12 cellular contexts compared by ENCODE assay signal in genomic region chr17:60604686-60605334, GRCh38. TPM values are rescaled to one million over a fixed set of nuclear protein-coding genes. Genes with fewer than 3 reads are reported as not detected.
A peak's percentile ranks its signal among the peaks of the same experiment; 100 is the strongest.
DNase-seq lines count a peak whose midpoint lies in the region; ATAC-seq and TF ChIP-seq lines count a peak whose summit lies in the region.
"Had no signal": no experiment of that assay in that cellular context is flagged by ENCODE, and none has a peak within 500 bp of the region (broad histone marks: within the 10 kb centered on the region; RNA-seq: fewer than 3 reads in every experiment).

No MANE protein-coding gene starts in this region.

- intact Hi-C loops in HCT116 (cut with micrococcal nuclease): loop anchor here (10.0 kb wide), 1 partner anchor 460 kb away; the partner anchor contains the start of gene CA4

- peaks cover 93% of the 10 kb centered on the region for H3K79me2 ChIP-seq in HCT116 (ENCODE audit: insufficient read depth, low read length)

- no peaks in the 10 kb centered on the region for H3K9me2 ChIP-seq in HCT116 (ENCODE audit: insufficient read depth)

- H3K36me3 Mint-ChIP-seq in activated naive CD4-positive, alpha-beta T cell treated with anti-CD3 and anti-CD28 coated beads, Interleukin-2, amount 50 U/mL, for 72 hours: peaks cover 6 to 21% of the 10 kb centered on the region in 2 donors

- POLR2A ChIA-PET in HCT116 (lab: Charles Lee): no interaction called here

- no peaks in the 10 kb centered on the region for H3K27me3 ChIP-seq in HCT116 (ENCODE audit: insufficient read depth, low read length)
- no peaks in the 10 kb centered on the region for H3K27me3 ChIP-seq in RWPE2 (ENCODE audit: insufficient read depth, poor library complexity, severe bottlenecking)
- H3K27me3 ChIP-seq in stomach smooth muscle (ENCODE audit: control insufficient read depth in 1 of 2, insufficient read depth in 2 of 2, low read length in 2 of 2): no peaks in the 10 kb centered on the region

- RAD21 ChIA-PET in HCT116 (lab: Charles Lee; ENCODE audit: low non-redundant PET in 1 of 2, low total read pairs in 2 of 2, uncharacterized antibody in 2 of 2, unreplicated experiment in 2 of 2): no interaction called here

- H3K4me3 ChIP-seq in HCT116 (replicated peaks in 1 of 2; ENCODE audit: low read depth in 1 of 2, low read length in 2 of 2) (no peak overlapping the region), RWPE2 (ENCODE audit: severe bottlenecking) (no peak overlapping the region), fibroblast of mammary gland (ENCODE audit: control insufficient read depth, low read depth, low read length) (no peak overlapping the region), stomach smooth muscle (ENCODE audit: low read length in 2 of 2) (no peak overlapping the region)

- no peak overlapping the region for H3K27ac Mint-ChIP-seq in activated naive CD4-positive, alpha-beta T cell treated with anti-CD3 and anti-CD28 coated beads, Interleukin-2, amount 50 U/mL, for 72 hours
- H3K27ac Mint-ChIP-seq: activated CD8-positive, alpha-beta T cell treated with anti-CD3 and anti-CD28 coated beads for 36 hours; stimulated activated naive CD8-positive, alpha-beta T cell treated with anti-CD3 and anti-CD28 coated beads, Interleukin-15, Interleukin-2, amounts not matched to agents 100 ng/mL and 50 ng/mL, for 24 hours had no signal

- H3K4me1 ChIP-seq in HCT116 (ENCODE audit: control insufficient read depth in 1 of 2, insufficient read depth in 2 of 2, low read length in 2 of 2) (peaks cover 18 to 41% of the 10 kb centered on the region in 2 experiments), RWPE2 (ENCODE audit: insufficient read depth, poor library complexity, severe bottlenecking) (peaks cover 7% of the 10 kb centered on the region), stomach smooth muscle (ENCODE audit: control insufficient read depth, insufficient read depth, low read length) (peaks cover 4% of the 10 kb centered on the region)

- no peaks in the 10 kb centered on the region for H3K9me3 ChIP-seq in HCT116 (ENCODE audit: control insufficient read depth in 1 of 2, insufficient read depth in 1 of 2, low read depth in 1 of 2, low read length in 2 of 2)
- H3K9me3 ChIP-seq in RWPE2 (ENCODE audit: severe bottlenecking): no peaks in the 10 kb centered on the region
- no peaks in the 10 kb centered on the region for H3K9me3 ChIP-seq in stomach smooth muscle (ENCODE audit: control insufficient read depth in 2 of 2, low read length in 2 of 2)

- no TSS peak for BruUV-seq in HCT116 (replicated peaks; lab: Mats Ljungman, UMichigan)

- no peaks in the 10 kb centered on the region for H3K36me3 ChIP-seq in HCT116 (ENCODE audit: control insufficient read depth in 1 of 2, insufficient read depth in 2 of 2, low read length in 2 of 2)
- peaks cover 4% of the 10 kb centered on the region; the same call in 1 of the 2 replicates for H3K36me3 ChIP-seq in RWPE2 (ENCODE audit: low read depth)
- H3K36me3 ChIP-seq in stomach smooth muscle (ENCODE audit: control insufficient read depth in 2 of 2, insufficient read depth in 2 of 2, low read length in 2 of 2): no peaks in the 10 kb centered on the region

- no peak; the same call in 1 of the 2 replicates for ATAC-seq in HCT116
- ATAC-seq in RWPE2 (ENCODE audit: low read depth): 0 out of 3 replicates have a peak, but pooled peaks have one; percentile 19
- no peak for ATAC-seq in activated naive CD4-positive, alpha-beta T cell treated with anti-CD3 and anti-CD28 coated beads, Interleukin-2, amount 50 U/mL, for 72 hours
- no peak for ATAC-seq in GM21423 (IDR thresholded peaks at IDR 0.05; ENCODE audit: unreplicated experiment)
- ATAC-seq: activated CD8-positive, alpha-beta T cell treated with anti-CD3 and anti-CD28 coated beads for 36 hours had no signal

- H2AFZ ChIP-seq in HCT116 (ENCODE audit: low read depth, low read length, poor library complexity, severe bottlenecking): no peak overlapping the region

- H3K27ac ChIP-seq in HCT116 (ENCODE audit: low read depth, low read length) (peak overlapping the region; percentile 6; the same call in 1 of the 2 replicates), RWPE2 (ENCODE audit: poor library complexity, severe bottlenecking) (no peak overlapping the region), stomach smooth muscle (ENCODE audit: low read length) (peak overlapping the region; percentile 46)

- H3K9me3 Mint-ChIP-seq in activated naive CD4-positive, alpha-beta T cell treated with anti-CD3 and anti-CD28 coated beads, Interleukin-2, amount 50 U/mL, for 72 hours: no peaks in the 10 kb centered on the region
- H3K9me3 Mint-ChIP-seq: activated CD8-positive, alpha-beta T cell treated with anti-CD3 and anti-CD28 coated beads for 36 hours; stimulated activated naive CD8-positive, alpha-beta T cell treated with anti-CD3 and anti-CD28 coated beads, Interleukin-15, Interleukin-2, amounts not matched to agents 100 ng/mL and 50 ng/mL, for 24 hours had no signal

- peak; percentile 29 for DNase-seq in HCT116 (ENCODE audit: low read depth, low spot score)
- no peak for DNase-seq in RWPE2 (ENCODE audit: low spot score)
- DNase-seq in fibroblast of mammary gland (ENCODE audit: low read depth): peak; percentile 67
- DNase-seq in activated naive CD4-positive, alpha-beta T cell treated with anti-CD3 and anti-CD28 coated beads, Interleukin-2, amount 50 U/mL, for 72 hours (ENCODE audit: low spot score in 2 of 2): no peak
- no peak for DNase-seq in AML-193 (lab: John Stamatoyannopoulos, UW)
- DNase-seq: activated CD8-positive, alpha-beta T cell treated with anti-CD3 and anti-CD28 coated beads for 36 hours; central memory CD4-positive, alpha-beta T cell; H7; small intestine had no signal

- H3K9ac ChIP-seq in HCT116 (ENCODE audit: low read length) (no peak overlapping the region), stomach smooth muscle (ENCODE audit: low read length in 2 of 2) (no peak overlapping the region)

- TF ChIP-seq CTCF in HCT116 (IDR thresholded peaks at IDR 0.05 in 2 of 3, conservative IDR thresholded peaks at IDR 0.05 in 1 of 3; ENCODE audit: borderline replicate concordance in 1 of 3, insufficient read depth in 1 of 3, low read depth in 2 of 3, low read length in 2 of 3) (no peak), RWPE2 (IDR thresholded peaks at IDR 0.05; ENCODE audit: poor library complexity, severe bottlenecking) (no peak), fibroblast of mammary gland (conservative IDR thresholded peaks at IDR 0.05; ENCODE audit: control insufficient read depth, insufficient read depth, low read depth, low read length) (no peak)

- peak overlapping the region; percentile 57 for H3K4me2 ChIP-seq in HCT116 (ENCODE audit: low read length)

- TF ChIP-seq POLR2A in HCT116 (IDR thresholded peaks at IDR 0.05; ENCODE audit: borderline replicate concordance, extremely low read depth, insufficient read depth, insufficient read length): no peak

- TF ChIP-seq RAD21 in HCT116 (IDR thresholded peaks at IDR 0.05; ENCODE audit: low read depth): no peak

- CTCF ChIA-PET in HCT116 (lab: Charles Lee): interaction anchor here (1.0 to 1.2 kb wide), 2 partner anchors 11 to 19 kb away, joined by 3 to 4 read pairs; no protein-coding TSS in a partner anchor

- H4K20me1 ChIP-seq in HCT116 (ENCODE audit: insufficient read depth): peaks cover 17% of the 10 kb centered on the region; the same call in 1 of the 2 replicates

TF ChIP-seq in HCT116, 20 proteins besides CTCF, POLR2A, EP300 and RAD21 (continues in another document):
- TF ChIP-seq, protein P1, sequence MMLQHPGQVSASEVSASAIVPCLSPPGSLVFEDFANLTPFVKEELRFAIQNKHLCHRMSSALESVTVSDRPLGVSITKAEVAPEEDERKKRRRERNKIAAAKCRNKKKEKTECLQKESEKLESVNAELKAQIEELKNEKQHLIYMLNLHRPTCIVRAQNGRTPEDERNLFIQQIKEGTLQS (IDR thresholded peaks at IDR 0.05): no peak
- TF ChIP-seq TCF7L2 (IDR thresholded peaks at IDR 0.05; ENCODE audit: borderline replicate concordance, extremely low read depth, insufficient read depth, insufficient read length): no peak
- no peak for TF ChIP-seq YY1 (IDR thresholded peaks at IDR 0.05; ENCODE audit: extremely low read depth, insufficient replicate concordance, low read depth, low read length)
- TF ChIP-seq ELF1 (IDR thresholded peaks at IDR 0.05; ENCODE audit: borderline replicate concordance, low read depth): no peak
- no peak for TF ChIP-seq SIN3A (IDR thresholded peaks at IDR 0.05; ENCODE audit: low read depth)
- TF ChIP-seq SRF (IDR thresholded peaks at IDR 0.05; ENCODE audit: low read depth): no peak
- TF ChIP-seq CEBPB (IDR thresholded peaks at IDR 0.05; ENCODE audit: low read depth): no peak
- no peak for TF ChIP-seq EZH2phosphoT487 (IDR thresholded peaks at IDR 0.05; ENCODE audit: borderline replicate concordance)
- TF ChIP-seq ZFX (IDR thresholded peaks at IDR 0.05): no peak
- TF ChIP-seq ZBTB33 (IDR thresholded peaks at IDR 0.05; ENCODE audit: extremely low read depth, insufficient replicate concordance, low read length): no peak
- TF ChIP-seq FOSL1 (IDR thresholded peaks at IDR 0.05; ENCODE audit: low read depth): no peak
- no peak for TF ChIP-seq CBX3 (IDR thresholded peaks at IDR 0.05; ENCODE audit: low read depth)
- TF ChIP-seq MAX (IDR thresholded peaks at IDR 0.05): no peak
- TF ChIP-seq JUND (IDR thresholded peaks at IDR 0.05): no peak
- TF ChIP-seq ZNF274 (IDR thresholded peaks at IDR 0.05; ENCODE audit: low read depth, low read length): no peak
- no peak for TF ChIP-seq POLR2AphosphoS5 (IDR thresholded peaks at IDR 0.05; ENCODE audit: low read depth, low read length)
- TF ChIP-seq EZH2 (IDR thresholded peaks at IDR 0.05): no peak

RNA-seq across cellular contexts. Expression of gene PPM1D, which starts 4.8 kb away (rescaled TPM):
- total RNA-seq in HCT116 (2021; ENCODE audit: unreplicated experiment): 29.1 TPM
- polyA plus RNA-seq in HCT116 (2012): 14.1 and 14.7 TPM in 2 replicates
- 10 to 100 TPM; 10.7 to 24.6 TPM for total RNA-seq in activated naive CD4-positive, alpha-beta T cell treated with anti-CD3 and anti-CD28 coated beads, Interleukin-2, amount 50 U/mL, for 72 hours

Comparison
In these comparisons a context has a peak if more than half of its experiments do, and no peak if none do; other contexts are left out.
1. DNase-seq: peak in HCT116 (single experiment) and fibroblast of mammary gland (single experiment); none in RWPE2 (single experiment), activated naive CD4-positive, alpha-beta T cell treated with anti-CD3 and anti-CD28 coated beads, Interleukin-2, amount 50 U/mL, for 72 hours (0 of 2) and AML-193 (0 of 2).